ENCODE assay signal across 8 cellular contexts in the genomic region with DNA sequence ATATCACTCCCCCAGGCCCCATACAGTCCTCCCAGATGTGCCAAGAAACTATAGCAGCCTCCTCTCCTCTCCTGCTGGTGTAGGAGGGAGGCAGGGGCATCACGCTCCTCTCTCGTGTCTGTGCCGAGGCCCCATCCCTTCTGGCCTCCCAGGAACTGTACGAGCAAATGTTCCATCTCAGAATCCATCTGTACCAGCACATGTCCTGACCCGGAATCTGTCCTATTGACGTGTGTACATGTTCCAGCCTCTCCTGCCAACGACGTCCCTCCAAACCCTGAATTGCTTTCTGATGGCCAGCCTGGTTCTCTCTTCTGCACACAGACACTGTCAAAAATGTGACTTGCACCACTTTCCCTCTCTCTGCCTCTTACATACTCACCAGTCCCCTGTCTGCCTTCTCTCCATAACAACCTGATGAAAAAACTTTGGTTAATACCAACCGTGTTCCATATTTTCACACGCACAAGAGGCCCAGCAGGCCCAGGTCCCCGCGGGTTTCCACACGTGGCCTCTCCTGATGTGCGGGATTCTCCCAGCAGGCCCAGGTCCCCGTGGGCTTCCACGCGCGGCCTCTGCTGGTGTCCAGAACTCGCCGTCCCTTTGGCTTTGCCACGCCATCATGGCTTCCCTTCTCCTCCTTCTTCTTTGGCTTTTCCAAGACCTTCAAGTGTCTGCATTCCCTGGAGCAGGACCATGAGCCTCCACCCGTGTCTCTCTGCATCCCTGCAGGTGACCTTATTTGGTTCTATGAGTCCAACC.
"Had no signal": no experiment of that assay in that cellular context is flagged by ENCODE, and none has a peak within 500 bp of the region (broad histone marks: within the 10 kb centered on the region; RNA-seq: fewer than 3 reads in every experiment).

No MANE protein-coding gene starts in this region.

- H2AFZ ChIP-seq: GM23338 had no signal

- H3K4me2 ChIP-seq: GM23338 had no signal

- H3K4me3 Mint-ChIP-seq: GM23338, H9, IgD-negative memory B cell had no signal

- DNase-seq: H9, HCEC 1CT had no signal

- H3K27ac ChIP-seq: HL-60 had no signal

- FAIRE-seq: H1, H54, HepG2 had no signal

- H3K4me1 Mint-ChIP-seq: GM23338, H9 had no signal

- H3K4me3 ChIP-seq: GM23338 had no signal

- H3K27ac Mint-ChIP-seq: GM23338, IgD-negative memory B cell had no signal

- ATAC-seq: GM23338 had no signal

- H3K36me3 Mint-ChIP-seq: IgD-negative memory B cell had no signal
